In genomic region chr10:102449321-102450123, GRCh38 we compare ENCODE assay signal across 8 cellular contexts. TPM values are rescaled to one million over a fixed set of nuclear protein-coding genes. Genes with fewer than 3 reads are reported as not detected.
DNase-seq lines count a peak whose midpoint lies in the region; ATAC-seq and TF ChIP-seq lines count a peak whose summit lies in the region.

No MANE protein-coding gene starts in this region.

- peak; percentile 35 for ATAC-seq in GM18499 (IDR thresholded peaks at IDR 0.05; ENCODE audit: insufficient read depth, unreplicated experiment)
- ATAC-seq in HG03066 (IDR thresholded peaks at IDR 0.05; ENCODE audit: low read depth, unreplicated experiment) = peak; percentile 51
- ATAC-seq in HG03469 (IDR thresholded peaks at IDR 0.05; ENCODE audit: unreplicated experiment) = no peak

- H3K4me3 Mint-ChIP-seq in activated CD4-positive, alpha-beta T cell treated with anti-CD3 and anti-CD28 coated beads, Interleukin-2, amount 10 ng/mL, durations not matched to agents 24 days and 14 days = peak overlapping the region; percentile 98

- DNase-seq in NCI-H345 (lab: John Stamatoyannopoulos, UW) = peak; percentile 85
- DNase-seq in activated CD4-positive, alpha-beta T cell treated with anti-CD3 and anti-CD28 coated beads, Interleukin-2, amount 10 ng/mL, durations not matched to agents 24 days and 14 days = peak; percentile 96
- DNase-seq in coronary artery (ENCODE audit: low spot score) = no peak
- DNase-seq in lung microvascular endothelial cell (ENCODE audit: low read depth in 2 of 2) = peak; percentile 17 to 75
- peak; percentile 76 for DNase-seq in stimulated activated CD8-positive, alpha-beta memory T cell treated with anti-CD3 and anti-CD28 coated beads, Interleukin-15, amount 100 ng/mL, for 1 hour (ENCODE audit: low read depth)

- peaks cover 23% of the 10 kb centered on the region for H3K36me3 Mint-ChIP-seq in activated CD4-positive, alpha-beta T cell treated with anti-CD3 and anti-CD28 coated beads, Interleukin-2, amount 10 ng/mL, durations not matched to agents 24 days and 14 days (ENCODE audit: low read depth)

- no peaks in the 10 kb centered on the region for H3K9me3 Mint-ChIP-seq in activated CD4-positive, alpha-beta T cell treated with anti-CD3 and anti-CD28 coated beads, Interleukin-2, amount 10 ng/mL, durations not matched to agents 24 days and 14 days

- peaks cover 29% of the 10 kb centered on the region for H3K4me1 Mint-ChIP-seq in activated CD4-positive, alpha-beta T cell treated with anti-CD3 and anti-CD28 coated beads, Interleukin-2, amount 10 ng/mL, durations not matched to agents 24 days and 14 days

- peak overlapping the region; percentile 4 to 86 for H3K27ac ChIP-seq in coronary artery

- TF ChIP-seq CTCF in coronary artery (IDR thresholded peaks at IDR 0.05) = no peak

- intact Hi-C loops in activated CD4-positive, alpha-beta T cell treated with anti-CD3 and anti-CD28 coated beads, Interleukin-2, amount 10 ng/mL, durations not matched to agents 24 days and 14 days (cut with micrococcal nuclease) = loop anchor here (1.0 to 5.0 kb wide), 7 partner anchors 12 to 297 kb away; partner anchors contain the start of genes ACTR1A, CUEDC2 and NOLC1

- H3K4me3 ChIP-seq in coronary artery = peak overlapping the region; percentile 87

- H3K27me3 Mint-ChIP-seq in activated CD4-positive, alpha-beta T cell treated with anti-CD3 and anti-CD28 coated beads, Interleukin-2, amount 10 ng/mL, durations not matched to agents 24 days and 14 days = no peaks in the 10 kb centered on the region

- peak overlapping the region; percentile 97 for H3K27ac Mint-ChIP-seq in activated CD4-positive, alpha-beta T cell treated with anti-CD3 and anti-CD28 coated beads, Interleukin-2, amount 10 ng/mL, durations not matched to agents 24 days and 14 days

RNA-seq across cellular contexts. Expression of gene C10orf95, which starts 1.8 kb away (rescaled TPM):
- total RNA-seq in activated CD4-positive, alpha-beta T cell treated with anti-CD3 and anti-CD28 coated beads, Interleukin-2, amount 10 ng/mL, durations not matched to agents 24 days and 14 days = 0.33 and 0.52 TPM in 2 replicates
- 0.22 TPM in 1 of 2 replicates, not detected in the other for total RNA-seq in lung microvascular endothelial cell

RNA-seq across cellular contexts. Expression of gene CUEDC2, which starts 17.1 kb away (rescaled TPM):
- 64.2 and 67.6 TPM in 2 replicates for total RNA-seq in activated CD4-positive, alpha-beta T cell treated with anti-CD3 and anti-CD28 coated beads, Interleukin-2, amount 10 ng/mL, durations not matched to agents 24 days and 14 days
- 32.9 and 36.3 TPM in 2 replicates for total RNA-seq in lung microvascular endothelial cell

RNA-seq across cellular contexts. Expression of gene FBXL15, which starts 28.9 kb away (rescaled TPM):
- 14.0 and 16.4 TPM in 2 replicates for total RNA-seq in activated CD4-positive, alpha-beta T cell treated with anti-CD3 and anti-CD28 coated beads, Interleukin-2, amount 10 ng/mL, durations not matched to agents 24 days and 14 days
- total RNA-seq in lung microvascular endothelial cell = 4.8 and 6.3 TPM in 2 replicates

RNA-seq across cellular contexts. Expression of gene PSD, which starts 30.9 kb away (rescaled TPM):
- total RNA-seq in activated CD4-positive, alpha-beta T cell treated with anti-CD3 and anti-CD28 coated beads, Interleukin-2, amount 10 ng/mL, durations not matched to agents 24 days and 14 days = 10.4 and 12.1 TPM in 2 replicates
- under 0.01 and 0.60 TPM in 2 replicates for total RNA-seq in lung microvascular endothelial cell

RNA-seq across cellular contexts. Expression of gene ACTR1A, which starts 53.0 kb away (rescaled TPM):
- total RNA-seq in activated CD4-positive, alpha-beta T cell treated with anti-CD3 and anti-CD28 coated beads, Interleukin-2, amount 10 ng/mL, durations not matched to agents 24 days and 14 days = 60.9 and 64.8 TPM in 2 replicates
- total RNA-seq in lung microvascular endothelial cell = 141 and 159 TPM in 2 replicates
